ENCODE assay signal across 13 cellular contexts in the genomic region with DNA sequence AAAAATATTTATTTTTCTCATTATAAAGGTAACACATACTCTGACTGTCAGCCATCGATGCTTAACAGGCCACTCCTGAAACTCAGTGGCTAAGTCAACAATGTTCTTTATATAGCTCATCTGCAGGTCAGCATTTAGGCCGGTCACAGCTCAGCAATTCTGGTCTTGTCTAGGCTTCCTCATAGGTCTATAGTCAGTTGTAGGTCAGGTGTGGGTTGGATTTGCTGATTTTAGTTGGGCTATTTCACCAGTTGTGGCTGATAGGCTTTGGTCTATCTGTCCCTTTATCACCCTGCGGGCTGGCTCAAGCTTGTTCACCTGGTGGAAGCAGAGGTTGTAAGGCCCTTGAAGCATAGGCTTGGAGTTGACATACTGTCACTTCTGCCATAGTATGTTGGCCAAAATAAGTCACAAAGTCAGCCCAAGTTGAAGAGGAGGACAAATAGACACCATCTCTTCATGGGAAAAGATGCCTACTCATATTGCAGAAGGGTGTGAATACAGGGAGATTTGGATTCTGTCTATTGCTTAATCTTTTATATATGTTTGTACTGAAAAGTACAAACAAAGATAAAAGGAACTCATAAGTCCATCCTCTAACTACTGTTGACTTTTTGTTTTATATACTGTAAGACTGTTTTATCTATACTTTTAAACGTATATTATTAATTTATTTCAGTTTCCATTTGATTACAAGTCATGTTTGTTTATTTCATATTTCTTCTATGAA.
DNase-seq lines count a peak whose midpoint lies in the region; ATAC-seq and TF ChIP-seq lines count a peak whose summit lies in the region.
"Had no signal": no experiment of that assay in that cellular context is flagged by ENCODE, and none has a peak within 500 bp of the region (broad histone marks: within the 10 kb centered on the region; RNA-seq: fewer than 3 reads in every experiment).

No MANE protein-coding gene starts in this region.

- no peaks in the 10 kb centered on the region for H3K4me1 ChIP-seq in aorta (ENCODE audit: control insufficient read depth in 1 of 2, insufficient read depth in 2 of 2, low read length in 2 of 2)
- H3K4me1 ChIP-seq: BE2C had no signal

- H3K27ac ChIP-seq in aorta (ENCODE audit: low read depth in 1 of 2, low read length in 2 of 2): no peak overlapping the region

- no peak overlapping the region for H3K27ac Mint-ChIP-seq in nephron progenitor cell
- H3K27ac Mint-ChIP-seq: activated naive CD4-positive, alpha-beta T cell treated with anti-CD3 and anti-CD28 coated beads, Interleukin-2, amount 50 U/mL, for 24 hours had no signal

- H3K4me3 Mint-ChIP-seq in nephron progenitor cell: no peak overlapping the region
- H3K4me3 Mint-ChIP-seq: activated naive CD4-positive, alpha-beta T cell treated with anti-CD3 and anti-CD28 coated beads, Interleukin-2, amount 50 U/mL, for 24 hours had no signal

- H3K36me3 Mint-ChIP-seq in nephron progenitor cell (ENCODE audit: low read depth): peaks cover 12% of the 10 kb centered on the region

- H3K9me3 Mint-ChIP-seq in nephron progenitor cell: peaks cover 5% of the 10 kb centered on the region
- H3K9me3 Mint-ChIP-seq: activated naive CD4-positive, alpha-beta T cell treated with anti-CD3 and anti-CD28 coated beads, Interleukin-2, amount 50 U/mL, for 24 hours had no signal

- H3K4me1 Mint-ChIP-seq in nephron progenitor cell: no peaks in the 10 kb centered on the region
- H3K4me1 Mint-ChIP-seq: activated naive CD4-positive, alpha-beta T cell treated with anti-CD3 and anti-CD28 coated beads, Interleukin-2, amount 50 U/mL, for 24 hours had no signal

- no peak overlapping the region for H3K4me3 ChIP-seq in aorta (ENCODE audit: low read length in 2 of 2)

- TF ChIP-seq CTCF in nephron progenitor cell (IDR thresholded peaks at IDR 0.05): no peak

- H3K27me3 ChIP-seq in aorta (ENCODE audit: control insufficient read depth in 1 of 2, insufficient read depth in 2 of 2, low read length in 1 of 2): no peaks in the 10 kb centered on the region
- H3K27me3 ChIP-seq: BE2C had no signal

- 81% methylated on average over 4 of the region's 4 CpGs for WGBS in aorta, 2 donors

- intact Hi-C loops in aorta (cut with DNase I) (no loop called here), cardiac septum (cut with DNase I) (no loop called here)

- peak; percentile 61 for ATAC-seq in GM21526 (IDR thresholded peaks at IDR 0.05; ENCODE audit: low FRiP score, unreplicated experiment)
- no peak for ATAC-seq in aorta (ENCODE audit: low FRiP score)

- peaks cover 0 to 2% of the 10 kb centered on the region in 2 donors for H3K36me3 ChIP-seq in aorta (ENCODE audit: control insufficient read depth in 1 of 2, insufficient read depth in 2 of 2, low read length in 1 of 2)
- H3K36me3 ChIP-seq: BE2C had no signal

- peak; percentile 61 for DNase-seq in DMS53 (lab: John Stamatoyannopoulos, UW)
- DNase-seq in HuH-7 (ENCODE audit: low spot score): peak; percentile 8
- DNase-seq in iris pigment epithelial cell (ENCODE audit: low read depth): peak; percentile 11
- no peak for DNase-seq in nephron progenitor cell
- no peak for DNase-seq in aorta
- DNase-seq in cardiac septum (ENCODE audit: low spot score): no peak
- no peak for DNase-seq in activated CD8-positive, alpha-beta memory T cell treated with anti-CD3 and anti-CD28 coated beads, Interleukin-2, amount 50 U/mL, for 4 hours
- DNase-seq: activated CD8-positive, alpha-beta memory T cell treated with anti-CD3 and anti-CD28 coated beads for 24 hours; BE2C; KG1; NCI-H345 had no signal

- no peaks in the 10 kb centered on the region for H3K27me3 Mint-ChIP-seq in nephron progenitor cell (ENCODE audit: low read depth, poor library complexity)
- H3K27me3 Mint-ChIP-seq: activated naive CD4-positive, alpha-beta T cell treated with anti-CD3 and anti-CD28 coated beads, Interleukin-2, amount 50 U/mL, for 24 hours had no signal

- H3K9me3 ChIP-seq in aorta (ENCODE audit: control insufficient read depth, low read length): no peaks in the 10 kb centered on the region

Comparison
In these comparisons a context has a peak if more than half of its experiments do, and no peak if none do; other contexts are left out.
1. DNase-seq: peak in DMS53 (single experiment), HuH-7 (single experiment) and iris pigment epithelial cell (single experiment); none in nephron progenitor cell (single experiment), aorta (0 of 2), cardiac septum (single experiment) and activated CD8-positive, alpha-beta memory T cell treated with anti-CD3 and anti-CD28 coated beads, Interleukin-2, amount 50 U/mL, for 4 hours (single experiment).